Comparison of ENCODE assay signal across 8 cellular contexts in the genomic region with DNA sequence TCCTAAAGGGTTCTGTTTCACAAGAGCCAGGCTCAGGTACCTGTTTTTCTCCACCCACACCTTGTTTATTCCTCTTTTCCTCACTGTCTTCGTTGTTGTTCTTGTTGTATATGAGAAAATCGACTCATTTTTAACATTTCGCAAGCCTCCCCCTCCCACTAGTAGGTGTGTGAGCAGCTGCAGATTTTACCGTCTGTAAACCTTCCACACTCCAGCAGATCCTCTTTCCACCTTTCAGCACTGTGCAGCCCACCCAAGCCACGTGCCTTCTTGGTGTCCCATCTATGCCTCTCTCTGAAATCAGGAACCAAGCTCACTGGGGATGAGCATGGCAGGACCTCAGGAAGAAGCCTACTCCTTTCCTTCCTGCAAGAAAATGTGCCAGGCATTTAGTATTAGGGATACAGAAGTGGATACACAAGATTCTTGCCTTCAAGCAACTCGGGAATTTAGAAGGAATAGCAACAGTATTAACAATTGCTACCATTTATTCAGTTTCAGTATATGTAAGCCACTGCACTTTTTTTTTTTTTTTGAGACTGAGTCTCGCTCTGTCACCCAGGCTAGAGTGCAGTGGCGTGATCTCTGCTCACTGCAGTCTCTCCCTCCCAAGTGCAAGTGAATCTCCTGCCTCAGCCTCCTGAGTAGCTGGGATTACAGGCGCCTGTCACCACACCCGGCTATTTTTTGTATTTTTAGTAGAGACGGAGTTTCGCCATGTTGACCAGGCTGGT.
DNase-seq lines count a peak whose midpoint lies in the region; ATAC-seq, FAIRE-seq and TF ChIP-seq lines count a peak whose summit lies in the region.

No MANE protein-coding gene starts in this region.

- no peaks in the 10 kb centered on the region for H3K9me3 ChIP-seq in CD8-positive, alpha-beta memory T cell (ENCODE audit: low read length)
- H3K9me3 ChIP-seq in GM12878 (replicated peaks; ENCODE audit: control insufficient read depth, insufficient read depth, low read length) (peaks cover 4% of the 10 kb centered on the region; the same call in 2 of the 3 replicates), WERI-Rb-1 (ENCODE audit: severe bottlenecking) (peaks cover 2% of the 10 kb centered on the region)

- no peaks in the 10 kb centered on the region for H3K36me3 ChIP-seq in CD8-positive, alpha-beta memory T cell (ENCODE audit: insufficient read depth, low read length)
- H3K36me3 ChIP-seq in GM12878 (ENCODE audit: control insufficient read depth in 2 of 2, insufficient read depth in 2 of 2, low read length in 1 of 2) (no peaks in the 10 kb centered on the region; a peak in 1 of 4 replicates), WERI-Rb-1 (no peaks in the 10 kb centered on the region)

- H3K36me3 Mint-ChIP-seq in CD8-positive, alpha-beta memory T cell, result peaks cover 0 to 15% (median 8%) of the 10 kb centered on the region in 3 donors

- TF ChIP-seq POLR2A in GM12878 (IDR thresholded peaks at IDR 0.05; ENCODE audit: low read depth, low read length), result no peak

- 15% methylated on average over 12 of the region's 12 CpGs for WGBS in GM12878 (ENCODE audit: insufficient coverage, insufficient replicate concordance, low lambda C conversion rate, missing lambda C conversion rate)

- H3K9me3 Mint-ChIP-seq in CD8-positive, alpha-beta memory T cell, result no peaks in the 10 kb centered on the region

- no peaks in the 10 kb centered on the region for H4K20me1 ChIP-seq in GM12878 (ENCODE audit: control insufficient read depth, insufficient read depth)

- SMC1A ChIA-PET in GM12878 (lab: Charles Lee; ENCODE audit: uncharacterized antibody, unreplicated experiment), result interaction anchor here (0.7 to 7.0 kb wide), 25 partner anchors 10 to 484 kb away, joined by 3 to 78 read pairs (median 13); a partner anchor contains a TSS

- peak overlapping the region; percentile 55 to 80 (median 64) for H3K4me3 Mint-ChIP-seq in CD8-positive, alpha-beta memory T cell

- H3K4me1 ChIP-seq in CD8-positive, alpha-beta memory T cell (ENCODE audit: insufficient read depth, low read length), result peaks cover 53% of the 10 kb centered on the region
- peaks cover 45% of the 10 kb centered on the region for H3K4me1 ChIP-seq in GM12878 (ENCODE audit: control insufficient read depth, insufficient read depth, low read length)

- TF ChIP-seq CTCF in GM12878 (IDR thresholded peaks at IDR 0.05 in 2 of 3, conservative IDR thresholded peaks at IDR 0.05 in 1 of 3; ENCODE audit: control insufficient read depth in 2 of 3, extremely low read depth in 1 of 3, insufficient read depth in 1 of 3, low read depth in 3 of 3, low read length in 3 of 3), result no peak
- no peak for TF ChIP-seq CTCF in WERI-Rb-1 (IDR thresholded peaks at IDR 0.05; ENCODE audit: low read depth, low read length)

- H3K9ac ChIP-seq in GM12878 (ENCODE audit: control insufficient read depth, insufficient read depth, low read length), result peak overlapping the region; percentile 65

- CTCF ChIA-PET in CD8-positive, alpha-beta memory T cell (lab: Charles Lee), result interaction anchor here (1.0 to 2.2 kb wide), 2 partner anchors 11 to 112 kb away, joined by 3 to 13 read pairs; a partner anchor contains a TSS
- CTCF ChIA-PET in GM12878 (lab: Yijun Ruan, JAX), result interaction anchor here (0.7 to 4.5 kb wide), 10 partner anchors 10 to 188 kb away, joined by 3 to 33 read pairs (median 10); a partner anchor contains a TSS

- no peaks in the 10 kb centered on the region for H3K27me3 ChIP-seq in CD8-positive, alpha-beta memory T cell (ENCODE audit: insufficient read depth, low read length, poor library complexity, severe bottlenecking)
- H3K27me3 ChIP-seq in GM12878 (replicated peaks in 1 of 2; ENCODE audit: control insufficient read depth in 2 of 2, insufficient read depth in 2 of 2, low read length in 1 of 2) (no peaks in the 10 kb centered on the region), WERI-Rb-1 (ENCODE audit: insufficient read depth, low read depth, severe bottlenecking) (no peaks in the 10 kb centered on the region)

- no peaks in the 10 kb centered on the region for H3K27me3 Mint-ChIP-seq in CD8-positive, alpha-beta memory T cell

- intact Hi-C loops in GM12878 (cut with micrococcal nuclease; ENCODE audit: unreplicated experiment), result loop anchor here (2.0 to 5.0 kb wide), 3 partner anchors 34 to 72 kb away; no protein-coding TSS in a partner anchor

- peaks cover 65 to 79% (median 67%) of the 10 kb centered on the region in 3 donors for H3K4me1 Mint-ChIP-seq in CD8-positive, alpha-beta memory T cell

- no peak for FAIRE-seq in GM12878 (lab: Jason Lieb, UNC)

- H3K4me3 ChIP-seq in CD8-positive, alpha-beta memory T cell (ENCODE audit: low read length), result no peak overlapping the region
- H3K4me3 ChIP-seq in GM12878, result peak overlapping the region; percentile 67
- no peak overlapping the region for H3K4me3 ChIP-seq in WERI-Rb-1 (ENCODE audit: low read depth, low read length)

- RAD21 ChIA-PET in GM12878 (lab: Charles Lee; ENCODE audit: unreplicated experiment), result interaction anchor here (0.9 to 6.8 kb wide), 16 partner anchors 11 to 171 kb away, joined by 3 to 101 read pairs (median 9); a partner anchor contains a TSS

- no TSS peak for BruUV-seq in GM12878 (replicated peaks; lab: Mats Ljungman, UMichigan)

- H3K4me2 ChIP-seq in GM12878 (ENCODE audit: control insufficient read depth, insufficient read depth), result peak overlapping the region; percentile 100

- in situ Hi-C loops in GM12878 (cut with MboI), result no loop called here

- DNase-seq in CD8-positive, alpha-beta memory T cell, result no peak
- no peak for DNase-seq in GM12878 (ENCODE audit: low read depth, low spot score)
- no peak for DNase-seq in NCI-H226
- no peak for DNase-seq in WERI-Rb-1
- no peak for DNase-seq in DMS79 (lab: John Stamatoyannopoulos, UW)
- DNase-seq in NCI-H2081 (lab: John Stamatoyannopoulos, UW), result no peak

- H3K27ac Mint-ChIP-seq in CD8-positive, alpha-beta memory T cell, result peak overlapping the region; percentile 60 to 94 (median 87)

- no peak for TF ChIP-seq EP300 in GM12878 (IDR thresholded peaks at IDR 0.05; ENCODE audit: borderline replicate concordance in 1 of 2, control insufficient read depth in 1 of 2, low read depth in 2 of 2, low read length in 2 of 2)

- H3K27ac ChIP-seq in CD8-positive, alpha-beta memory T cell (ENCODE audit: low read depth, low read length), result no peak overlapping the region
- H3K27ac ChIP-seq in GM12878 (ENCODE audit: control insufficient read depth, insufficient read depth) (peak overlapping the region; percentile 95), WERI-Rb-1 (no peak overlapping the region)

- ATAC-seq in GM19372 (IDR thresholded peaks at IDR 0.05; ENCODE audit: low read depth, unreplicated experiment) (peak; percentile 13), HG03159 (IDR thresholded peaks at IDR 0.05; ENCODE audit: unreplicated experiment) (peak; percentile 7), GM12878 (peak; percentile 62)

- peaks cover 44% of the 10 kb centered on the region for H3K79me2 ChIP-seq in GM12878 (ENCODE audit: control insufficient read depth, insufficient read depth, low read length)

- no peak for TF ChIP-seq RAD21 in GM12878 (IDR thresholded peaks at IDR 0.05; ENCODE audit: insufficient read depth, low read depth, low read length)

- H2AFZ ChIP-seq in GM12878 (ENCODE audit: control insufficient read depth, low read depth, low read length), result peak overlapping the region; percentile 24

- POLR2A ChIA-PET in CD8-positive, alpha-beta memory T cell (lab: Charles Lee), result interaction anchor here (0.9 to 1.0 kb wide), 2 partner anchors 51 to 128 kb away, joined by 3 read pairs; no protein-coding TSS in a partner anchor
- POLR2A ChIA-PET in GM12878 (lab: Charles Lee), result interaction anchor here (0.5 to 4.3 kb wide), 13 partner anchors 10 to 114 kb away, joined by 3 to 18 read pairs (median 6); a partner anchor contains a TSS

TF ChIP-seq in GM12878, 131 proteins besides CTCF, POLR2A, EP300 and RAD21 (continues in another document):
- TF ChIP-seq WRNIP1 (IDR thresholded peaks at IDR 0.05; ENCODE audit: borderline replicate concordance, low read depth, low read length) (no peak), TBL1XR1 (IDR thresholded peaks at IDR 0.05; ENCODE audit: low read depth, low read length) (no peak), ASH2L (IDR thresholded peaks at IDR 0.05; ENCODE audit: borderline replicate concordance, low read depth) (no peak), NFYA (IDR thresholded peaks at IDR 0.05; ENCODE audit: borderline replicate concordance, low read depth, low read length) (no peak), MTA3 (IDR thresholded peaks at IDR 0.05; ENCODE audit: borderline replicate concordance, low read length) (no peak), BHLHE40 (IDR thresholded peaks at IDR 0.05; ENCODE audit: borderline replicate concordance in 1 of 2, low read depth in 2 of 2, low read length in 1 of 2) (peak; percentile 8 to 14; a peak in 1 of 4 replicates)
- TF ChIP-seq, protein P1, sequence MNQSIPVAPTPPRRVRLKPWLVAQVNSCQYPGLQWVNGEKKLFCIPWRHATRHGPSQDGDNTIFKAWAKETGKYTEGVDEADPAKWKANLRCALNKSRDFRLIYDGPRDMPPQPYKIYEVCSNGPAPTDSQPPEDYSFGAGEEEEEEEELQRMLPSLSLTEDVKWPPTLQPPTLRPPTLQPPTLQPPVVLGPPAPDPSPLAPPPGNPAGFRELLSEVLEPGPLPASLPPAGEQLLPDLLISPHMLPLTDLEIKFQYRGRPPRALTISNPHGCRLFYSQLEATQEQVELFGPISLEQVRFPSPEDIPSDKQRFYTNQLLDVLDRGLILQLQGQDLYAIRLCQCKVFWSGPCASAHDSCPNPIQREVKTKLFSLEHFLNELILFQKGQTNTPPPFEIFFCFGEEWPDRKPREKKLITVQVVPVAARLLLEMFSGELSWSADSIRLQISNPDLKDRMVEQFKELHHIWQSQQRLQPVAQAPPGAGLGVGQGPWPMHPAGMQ (IDR thresholded peaks at IDR 0.05; ENCODE audit: borderline replicate concordance), result no peak
- TF ChIP-seq, protein P2, sequence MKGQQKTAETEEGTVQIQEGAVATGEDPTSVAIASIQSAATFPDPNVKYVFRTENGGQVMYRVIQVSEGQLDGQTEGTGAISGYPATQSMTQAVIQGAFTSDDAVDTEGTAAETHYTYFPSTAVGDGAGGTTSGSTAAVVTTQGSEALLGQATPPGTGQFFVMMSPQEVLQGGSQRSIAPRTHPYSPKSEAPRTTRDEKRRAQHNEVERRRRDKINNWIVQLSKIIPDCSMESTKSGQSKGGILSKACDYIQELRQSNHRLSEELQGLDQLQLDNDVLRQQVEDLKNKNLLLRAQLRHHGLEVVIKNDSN (IDR thresholded peaks at IDR 0.05; ENCODE audit: borderline replicate concordance, extremely low read length, insufficient read depth, low read depth, low read length), result no peak

Comparison
In these comparisons a context has a peak if more than half of its experiments do, and no peak if none do; other contexts are left out.
1. ATAC-seq: peak in every context shown above with its lines; median percentile 62 in GM12878; 13 in GM19372; 7 in HG03159.